21 cellular contexts compared by ENCODE assay signal in the genomic region with DNA sequence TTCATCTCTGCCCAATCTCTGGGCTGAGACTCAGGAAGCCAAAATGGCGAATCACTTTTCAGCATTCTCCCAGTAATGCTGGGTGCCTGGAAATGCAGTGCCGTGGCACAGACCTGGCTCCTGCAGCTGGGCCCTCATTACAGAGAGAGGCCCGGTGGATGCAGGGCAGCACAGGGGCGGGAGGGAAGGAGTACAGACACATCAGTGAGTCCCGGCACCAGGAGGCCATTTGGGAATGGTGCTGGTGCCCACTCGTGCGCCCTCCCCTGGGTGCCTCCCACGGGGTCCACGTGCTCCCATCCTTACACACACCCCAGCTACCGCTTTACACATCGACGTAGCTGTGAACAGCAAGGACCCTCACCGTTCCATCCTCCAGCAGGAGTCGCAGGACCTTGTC.
"Had no signal": no experiment of that assay in that cellular context is flagged by ENCODE, and none has a peak within 500 bp of the region (broad histone marks: within the 10 kb centered on the region; RNA-seq: fewer than 3 reads in every experiment).

No MANE protein-coding gene starts in this region.

- H3K4me3 Mint-ChIP-seq: dendritic cell treated with granulocyte-macrophage colony-stimulating factor and Interleukin-4, amounts not matched to agents 40 ng/mL and 50 ng/mL, for 4 days; natural killer cell; stimulated activated memory B cell treated with anti-CD40 and anti-IgM and Interleukin-4, amounts not matched to agents 10 μg/mL and 1 μg/mL and 100 μg/mL, for 72 hours had no signal

- H3K4me1 Mint-ChIP-seq: natural killer cell; stimulated activated memory B cell treated with anti-CD40 and anti-IgM and Interleukin-4, amounts not matched to agents 10 μg/mL and 1 μg/mL and 100 μg/mL, for 72 hours had no signal

- H3K27me3 ChIP-seq: esophagus squamous epithelium, gastroesophageal sphincter, spleen, stomach, upper lobe of left lung, uterus had no signal

- H3K4me3 ChIP-seq: esophagus squamous epithelium, gastroesophageal sphincter, psoas muscle, spleen, stomach, tibial artery, upper lobe of left lung, uterus had no signal

- H3K27ac Mint-ChIP-seq: dendritic cell treated with granulocyte-macrophage colony-stimulating factor and Interleukin-4, amounts not matched to agents 40 ng/mL and 50 ng/mL, for 4 days; natural killer cell; stimulated activated memory B cell treated with anti-CD40 and anti-IgM and Interleukin-4, amounts not matched to agents 10 μg/mL and 1 μg/mL and 100 μg/mL, for 72 hours had no signal

- DNase-seq: esophagus squamous epithelium; foreskin fibroblast; glutamatergic neuron; islet precursor cell; mammary epithelial cell; natural killer cell; occipital lobe; psoas muscle; retina; spleen; stimulated activated CD4-positive, alpha-beta T cell treated with anti-CD3 and anti-CD28 coated beads, Interleukin-15, amount 100 ng/mL, for 24 hours; stimulated activated CD4-positive, alpha-beta T cell treated with anti-CD3 and anti-CD28 coated beads, Interleukin-1b, Interleukin-23, amount 100 ng/mL, for 48 hours; stimulated activated CD4-positive, alpha-beta T cell treated with anti-CD3 and anti-CD28 coated beads, Interleukin-4, amount 100 ng/mL, for 24 hours; stomach; tibial artery; upper lobe of left lung; uterus had no signal

- H3K36me3 ChIP-seq: uterus had no signal

- H3K27me3 Mint-ChIP-seq: dendritic cell treated with granulocyte-macrophage colony-stimulating factor and Interleukin-4, amounts not matched to agents 40 ng/mL and 50 ng/mL, for 4 days; stimulated activated memory B cell treated with anti-CD40 and anti-IgM and Interleukin-4, amounts not matched to agents 10 μg/mL and 1 μg/mL and 100 μg/mL, for 72 hours had no signal

- H3K9me3 ChIP-seq: esophagus squamous epithelium, gastroesophageal sphincter, psoas muscle, spleen, stomach, tibial artery, upper lobe of left lung, uterus had no signal

- H3K9me3 Mint-ChIP-seq: dendritic cell treated with granulocyte-macrophage colony-stimulating factor and Interleukin-4, amounts not matched to agents 40 ng/mL and 50 ng/mL, for 4 days; natural killer cell; stimulated activated memory B cell treated with anti-CD40 and anti-IgM and Interleukin-4, amounts not matched to agents 10 μg/mL and 1 μg/mL and 100 μg/mL, for 72 hours had no signal

- ATAC-seq: gastroesophageal sphincter; natural killer cell; sciatic nerve; stimulated activated memory B cell treated with anti-CD40 and anti-IgM and Interleukin-4, amounts not matched to agents 10 μg/mL and 1 μg/mL and 100 μg/mL, for 72 hours had no signal

- H3K27ac ChIP-seq: esophagus squamous epithelium, gastroesophageal sphincter, psoas muscle, spleen, stomach, tibial artery, upper lobe of left lung, uterus had no signal

- H3K36me3 Mint-ChIP-seq: natural killer cell; stimulated activated memory B cell treated with anti-CD40 and anti-IgM and Interleukin-4, amounts not matched to agents 10 μg/mL and 1 μg/mL and 100 μg/mL, for 72 hours had no signal

- H3K4me1 ChIP-seq: gastroesophageal sphincter, psoas muscle, spleen, tibial artery, uterus had no signal
